In the genomic region with DNA sequence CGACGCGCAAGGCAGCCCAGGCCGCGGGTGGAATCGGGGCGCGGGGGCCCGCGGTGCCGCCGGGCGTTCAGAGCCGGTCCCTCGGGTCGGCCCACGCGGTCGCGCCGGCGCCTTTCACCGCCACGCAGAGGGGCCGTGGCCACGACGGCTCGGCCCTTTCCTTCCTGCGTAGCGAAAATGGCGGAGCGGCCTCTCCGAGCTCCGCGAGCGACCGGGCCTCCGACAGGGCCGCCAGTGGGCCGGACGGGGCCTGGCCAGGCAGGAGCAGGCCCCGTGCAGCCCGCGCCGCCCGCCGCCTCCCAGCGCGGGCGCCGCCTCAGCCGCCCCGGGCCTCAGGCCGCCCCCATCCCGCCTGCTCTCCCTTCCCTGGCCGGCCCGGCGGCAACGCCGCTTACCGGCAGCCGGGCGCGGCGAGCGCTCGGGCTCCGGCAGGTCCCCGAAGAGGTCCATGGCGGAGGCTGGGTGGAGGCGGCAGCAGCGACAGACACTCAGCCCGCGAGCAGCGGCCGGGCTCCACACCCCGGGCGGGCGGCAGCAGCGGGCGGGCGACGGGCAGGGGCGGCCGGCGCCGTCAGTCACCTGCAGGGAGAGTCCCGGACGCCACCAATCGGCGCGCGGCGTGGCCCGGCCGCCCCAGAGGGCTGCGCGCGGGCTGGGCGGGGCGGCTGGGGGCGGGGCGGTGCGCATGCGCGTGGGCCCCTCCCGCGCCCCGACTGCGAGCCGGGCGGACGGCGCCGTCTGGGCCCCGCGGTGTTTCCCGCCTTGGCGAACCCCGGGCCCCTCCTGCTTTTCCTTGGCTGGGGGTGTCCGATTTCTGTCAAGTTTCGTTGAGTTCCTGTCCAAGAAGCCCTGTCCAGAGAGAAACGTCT, we compare ENCODE assay signal across 1 cellular context.
TF ChIP-seq lines count a peak whose summit lies in the region.

Gene ILKAP (minus strand): TSS at position 592 of the 869 bp plus-strand sequence. CDS start 142 bp downstream, at position 450.

TF ChIP-seq in HepG2, 621 proteins besides CTCF, POLR2A, EP300 and RAD21 (continued from another document and continues in another):
- TF ChIP-seq ZNF441 (CRISPR knock-in tag; IDR thresholded peaks at IDR 0.05; ENCODE audit: borderline replicate concordance) (peak; percentile 65; the same call in 1 of the 2 replicates), ZFY (CRISPR knock-in tag; IDR thresholded peaks at IDR 0.05) (peak; percentile 92), ZFP82 (CRISPR knock-in tag; IDR thresholded peaks at IDR 0.05; ENCODE audit: borderline replicate concordance) (peak; percentile 73; the same call in 1 of the 2 replicates), SIX1 (CRISPR knock-in tag; IDR thresholded peaks at IDR 0.05; ENCODE audit: borderline replicate concordance) (no peak), TBP (CRISPR knock-in tag; IDR thresholded peaks at IDR 0.05) (0 out of 2 replicates have a peak, but pooled peaks have one; percentile 21), ZFP41 (CRISPR knock-in tag; IDR thresholded peaks at IDR 0.05; ENCODE audit: borderline replicate concordance) (peak; percentile 70; the same call in 1 of the 2 replicates), ZBTB49 (CRISPR knock-in tag; IDR thresholded peaks at IDR 0.05; ENCODE audit: borderline replicate concordance) (peak; percentile 18; the same call in 1 of the 2 replicates), ZFAT (CRISPR knock-in tag; conservative IDR thresholded peaks at IDR 0.05) (peak; percentile 29; the same call in 1 of the 2 replicates), CBX1 (IDR thresholded peaks at IDR 0.05; ENCODE audit: low read depth) (no peak), ZNF142 (CRISPR knock-in tag; IDR thresholded peaks at IDR 0.05) (peak; percentile 93), ZMYM4 (CRISPR knock-in tag; IDR thresholded peaks at IDR 0.05) (0 out of 2 replicates have a peak, but pooled peaks have one; percentile 56), SNAPC5 (CRISPR knock-in tag; IDR thresholded peaks at IDR 0.05; ENCODE audit: borderline replicate concordance) (peak; percentile 69; the same call in 1 of the 2 replicates), ZNF343 (CRISPR knock-in tag; IDR thresholded peaks at IDR 0.05) (no peak), PBX3 (CRISPR knock-in tag; IDR thresholded peaks at IDR 0.05; ENCODE audit: borderline replicate concordance) (peak; percentile 34; the same call in 1 of the 2 replicates), HDAC6 (IDR thresholded peaks at IDR 0.05; ENCODE audit: low read depth, low read length) (no peak), KDM2A (CRISPR knock-in tag; IDR thresholded peaks at IDR 0.05; ENCODE audit: borderline replicate concordance, low read depth) (peak; percentile 67), SMYD3 (CRISPR knock-in tag; IDR thresholded peaks at IDR 0.05) (peak; percentile 72; the same call in 1 of the 2 replicates), ZNF20 (CRISPR knock-in tag; IDR thresholded peaks at IDR 0.05) (no peak), HOXA7 (CRISPR knock-in tag; IDR thresholded peaks at IDR 0.05) (no peak), KLF12 (CRISPR knock-in tag; IDR thresholded peaks at IDR 0.05; ENCODE audit: borderline replicate concordance) (0 out of 2 replicates have a peak, but pooled peaks have one; percentile 53), SKI (IDR thresholded peaks at IDR 0.05; ENCODE audit: partially characterized antibody) (peak; percentile 60), KDM5A (IDR thresholded peaks at IDR 0.05; ENCODE audit: borderline replicate concordance, low read length) (no peak), ARHGAP35 (CRISPR knock-in tag; IDR thresholded peaks at IDR 0.05; ENCODE audit: borderline replicate concordance) (no peak), ZNF205 (CRISPR knock-in tag; IDR thresholded peaks at IDR 0.05) (peak; percentile 62; the same call in 1 of the 2 replicates), TEF (CRISPR knock-in tag; IDR thresholded peaks at IDR 0.05) (0 out of 2 replicates have a peak, but pooled peaks have one; percentile 23)
- TF ChIP-seq, protein P1, sequence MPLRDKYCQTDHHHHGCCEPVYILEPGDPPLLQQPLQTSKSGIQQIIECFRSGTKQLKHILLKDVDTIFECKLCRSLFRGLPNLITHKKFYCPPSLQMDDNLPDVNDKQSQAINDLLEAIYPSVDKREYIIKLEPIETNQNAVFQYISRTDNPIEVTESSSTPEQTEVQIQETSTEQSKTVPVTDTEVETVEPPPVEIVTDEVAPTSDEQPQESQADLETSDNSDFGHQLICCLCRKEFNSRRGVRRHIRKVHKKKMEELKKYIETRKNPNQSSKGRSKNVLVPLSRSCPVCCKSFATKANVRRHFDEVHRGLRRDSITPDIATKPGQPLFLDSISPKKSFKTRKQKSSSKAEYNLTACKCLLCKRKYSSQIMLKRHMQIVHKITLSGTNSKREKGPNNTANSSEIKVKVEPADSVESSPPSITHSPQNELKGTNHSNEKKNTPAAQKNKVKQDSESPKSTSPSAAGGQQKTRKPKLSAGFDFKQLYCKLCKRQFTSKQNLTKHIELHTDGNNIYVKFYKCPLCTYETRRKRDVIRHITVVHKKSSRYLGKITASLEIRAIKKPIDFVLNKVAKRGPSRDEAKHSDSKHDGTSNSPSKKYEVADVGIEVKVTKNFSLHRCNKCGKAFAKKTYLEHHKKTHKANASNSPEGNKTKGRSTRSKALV (CRISPR knock-in tag; IDR thresholded peaks at IDR 0.05) = no peak
- TF ChIP-seq, protein P2, sequence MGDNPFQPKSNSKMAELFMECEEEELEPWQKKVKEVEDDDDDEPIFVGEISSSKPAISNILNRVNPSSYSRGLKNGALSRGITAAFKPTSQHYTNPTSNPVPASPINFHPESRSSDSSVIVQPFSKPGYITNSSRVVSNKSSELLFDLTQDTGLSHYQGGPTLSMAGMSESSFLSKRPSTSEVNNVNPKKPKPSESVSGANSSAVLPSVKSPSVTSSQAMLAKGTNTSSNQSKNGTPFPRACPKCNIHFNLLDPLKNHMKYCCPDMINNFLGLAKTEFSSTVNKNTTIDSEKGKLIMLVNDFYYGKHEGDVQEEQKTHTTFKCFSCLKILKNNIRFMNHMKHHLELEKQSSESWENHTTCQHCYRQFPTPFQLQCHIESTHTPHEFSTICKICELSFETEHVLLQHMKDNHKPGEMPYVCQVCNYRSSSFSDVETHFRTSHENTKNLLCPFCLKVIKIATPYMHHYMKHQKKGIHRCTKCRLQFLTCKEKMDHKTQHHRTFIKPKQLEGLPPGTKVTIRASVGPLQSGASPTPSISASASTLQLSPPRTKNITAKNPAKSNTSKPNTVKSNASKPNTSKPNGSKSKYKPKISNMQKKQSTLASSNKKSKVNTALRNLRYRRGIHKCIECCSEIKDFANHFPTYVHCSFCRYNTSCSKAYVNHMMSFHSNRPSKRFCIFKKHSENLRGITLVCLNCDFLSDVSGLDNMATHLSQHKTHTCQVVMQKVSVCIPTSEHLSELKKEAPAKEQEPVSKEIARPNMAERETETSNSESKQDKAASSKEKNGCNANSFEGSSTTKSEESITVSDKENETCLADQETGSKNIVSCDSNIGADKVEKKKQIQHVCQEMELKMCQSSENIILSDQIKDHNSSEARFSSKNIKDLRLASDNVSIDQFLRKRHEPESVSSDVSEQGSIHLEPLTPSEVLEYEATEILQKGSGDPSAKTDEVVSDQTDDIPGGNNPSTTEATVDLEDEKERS (CRISPR knock-in tag; IDR thresholded peaks at IDR 0.05) = 0 out of 2 replicates have a peak, but pooled peaks have one; percentile 28
- TF ChIP-seq, protein P3, sequence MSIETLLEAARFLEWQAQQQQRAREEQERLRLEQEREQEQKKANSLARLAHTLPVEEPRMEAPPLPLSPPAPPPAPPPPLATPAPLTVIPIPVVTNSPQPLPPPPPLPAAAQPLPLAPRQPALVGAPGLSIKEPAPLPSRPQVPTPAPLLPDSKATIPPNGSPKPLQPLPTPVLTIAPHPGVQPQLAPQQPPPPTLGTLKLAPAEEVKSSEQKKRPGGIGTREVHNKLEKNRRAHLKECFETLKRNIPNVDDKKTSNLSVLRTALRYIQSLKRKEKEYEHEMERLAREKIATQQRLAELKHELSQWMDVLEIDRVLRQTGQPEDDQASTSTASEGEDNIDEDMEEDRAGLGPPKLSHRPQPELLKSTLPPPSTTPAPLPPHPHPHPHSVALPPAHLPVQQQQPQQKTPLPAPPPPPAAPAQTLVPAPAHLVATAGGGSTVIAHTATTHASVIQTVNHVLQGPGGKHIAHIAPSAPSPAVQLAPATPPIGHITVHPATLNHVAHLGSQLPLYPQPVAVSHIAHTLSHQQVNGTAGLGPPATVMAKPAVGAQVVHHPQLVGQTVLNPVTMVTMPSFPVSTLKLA (IDR thresholded peaks at IDR 0.05) = no peak
- TF ChIP-seq, protein P4, sequence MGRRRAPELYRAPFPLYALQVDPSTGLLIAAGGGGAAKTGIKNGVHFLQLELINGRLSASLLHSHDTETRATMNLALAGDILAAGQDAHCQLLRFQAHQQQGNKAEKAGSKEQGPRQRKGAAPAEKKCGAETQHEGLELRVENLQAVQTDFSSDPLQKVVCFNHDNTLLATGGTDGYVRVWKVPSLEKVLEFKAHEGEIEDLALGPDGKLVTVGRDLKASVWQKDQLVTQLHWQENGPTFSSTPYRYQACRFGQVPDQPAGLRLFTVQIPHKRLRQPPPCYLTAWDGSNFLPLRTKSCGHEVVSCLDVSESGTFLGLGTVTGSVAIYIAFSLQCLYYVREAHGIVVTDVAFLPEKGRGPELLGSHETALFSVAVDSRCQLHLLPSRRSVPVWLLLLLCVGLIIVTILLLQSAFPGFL (CRISPR knock-in tag; IDR thresholded peaks at IDR 0.05) = no peak
